In genomic region chr19:47074621-47075020, GRCh38 we compare ENCODE assay signal across 28 cellular contexts. TPM values are rescaled to one million over a fixed set of nuclear protein-coding genes. Genes with fewer than 3 reads are reported as not detected.
"Had no signal": no experiment of that assay in that cellular context is flagged by ENCODE, and none has a peak within 500 bp of the region (broad histone marks: within the 10 kb centered on the region; RNA-seq: fewer than 3 reads in every experiment).

No MANE protein-coding gene starts in this region.

- H3K4me3 Mint-ChIP-seq: activated CD8-positive, alpha-beta T cell treated with anti-CD3 and anti-CD28 coated beads for 36 hours; activated naive CD4-positive, alpha-beta T cell treated with anti-CD3 and anti-CD28 coated beads, Interleukin-2, amount 50 U/mL, for 24 hours; activated naive CD8-positive, alpha-beta T cell treated with anti-CD3 and anti-CD28 coated beads, Interleukin-2, amount 10 ng/mL, durations not matched to agents 7 days and 5 days; activated T-cell treated with anti-CD3 and anti-CD28 coated beads, Interleukin-2, amount 50 U/mL, for 24 hours had no signal

- DNase-seq: activated CD4-positive, alpha-beta T cell treated with anti-CD3 and anti-CD28 coated beads for 1 hour; activated CD4-positive, alpha-beta T cell treated with anti-CD3 and anti-CD28 coated beads for 48 hours; activated CD4-positive, alpha-beta T cell treated with anti-CD3 and anti-CD28 coated beads, Interleukin-2, amount 50 U/mL, for 4 hours; activated CD4-positive, CD25-positive, alpha-beta regulatory T cell; activated CD8-positive, alpha-beta T cell treated with anti-CD3 and anti-CD28 coated beads for 36 hours; activated gamma-delta T cell; activated naive CD4-positive, alpha-beta T cell treated with Interleukin-2 at 50 U/mL for 16 hours; activated naive CD8-positive, alpha-beta T cell treated with anti-CD3 and anti-CD28 coated beads, Interleukin-2, amount 10 ng/mL, durations not matched to agents 7 days and 5 days; activated T-cell treated with anti-CD3 and anti-CD28 coated beads, Interleukin-2, amount 50 U/mL, for 24 hours; body of pancreas; MM.1S; NCI-H1092; NCI-H1436 treated with DMSO at 0.1 percent for 48 hours; NCI-H1694 treated with DMSO at 0.1 percent for 48 hours; NCI-H2029; NCI-H345; NCI-H524 treated with DMSO at 0.1 percent for 48 hours; SHP77 treated with DMSO at 0.1 percent for 48 hours; SW 1271; T-helper 1 cell; T-helper 2 cell; T-helper 9 cell; WERI-Rb-1 had no signal

- H3K9me3 Mint-ChIP-seq: activated CD8-positive, alpha-beta T cell treated with anti-CD3 and anti-CD28 coated beads for 36 hours; activated naive CD4-positive, alpha-beta T cell treated with anti-CD3 and anti-CD28 coated beads, Interleukin-2, amount 50 U/mL, for 24 hours; activated naive CD8-positive, alpha-beta T cell treated with anti-CD3 and anti-CD28 coated beads, Interleukin-2, amount 10 ng/mL, durations not matched to agents 7 days and 5 days; activated T-cell treated with anti-CD3 and anti-CD28 coated beads, Interleukin-2, amount 50 U/mL, for 24 hours; activated T-helper 2 cell treated with anti-CD3 and anti-CD28 coated beads, Interferon-gamma antibody, Interleukin-2, Interleukin-4, amounts not matched to agents 10 μg/mL and 5 μg/mL and 100 μg/mL, durations not matched to agents 14 hours and 24 hours and 36 hours had no signal

- H3K27ac Mint-ChIP-seq: activated naive CD4-positive, alpha-beta T cell treated with anti-CD3 and anti-CD28 coated beads, Interleukin-2, amount 50 U/mL, for 24 hours; activated T-helper 2 cell treated with anti-CD3 and anti-CD28 coated beads, Interferon-gamma antibody, Interleukin-2, Interleukin-4, amounts not matched to agents 10 μg/mL and 5 μg/mL and 100 μg/mL, durations not matched to agents 14 hours and 24 hours and 36 hours had no signal

- H3K9me3 ChIP-seq: adrenal gland, body of pancreas, breast epithelium had no signal

- H3K27me3 ChIP-seq: adrenal gland, body of pancreas, breast epithelium had no signal

- H3K4me1 ChIP-seq: breast epithelium had no signal

- H3K27me3 Mint-ChIP-seq: activated CD8-positive, alpha-beta T cell treated with anti-CD3 and anti-CD28 coated beads for 36 hours; activated naive CD4-positive, alpha-beta T cell treated with anti-CD3 and anti-CD28 coated beads, Interleukin-2, amount 50 U/mL, for 24 hours; activated naive CD8-positive, alpha-beta T cell treated with anti-CD3 and anti-CD28 coated beads, Interleukin-2, amount 10 ng/mL, durations not matched to agents 7 days and 5 days; activated T-cell treated with anti-CD3 and anti-CD28 coated beads, Interleukin-2, amount 50 U/mL, for 24 hours had no signal

- H3K27ac ChIP-seq: adrenal gland, body of pancreas, breast epithelium, WERI-Rb-1 had no signal

- H3K4me3 ChIP-seq: adrenal gland, body of pancreas, breast epithelium had no signal

- H3K36me3 ChIP-seq: breast epithelium had no signal

RNA-seq across cellular contexts. Expression of gene NPAS1, which starts 55.0 kb away (rescaled TPM):
- total RNA-seq: activated T-helper 2 cell treated with anti-CD3 and anti-CD28 coated beads, Interferon-gamma antibody, Interleukin-2, Interleukin-4, amounts not matched to agents 10 μg/mL and 5 μg/mL and 100 μg/mL, durations not matched to agents 14 hours and 24 hours and 36 hours; body of pancreas; RPMI7951 had no signal
